ENCODE assay signal across 27 cellular contexts in genomic region chr1:180280617-180281016, GRCh38. TPM values are rescaled to one million over a fixed set of nuclear protein-coding genes. Genes with fewer than 3 reads are reported as not detected.
"Had no signal": no experiment of that assay in that cellular context is flagged by ENCODE, and none has a peak within 500 bp of the region (broad histone marks: within the 10 kb centered on the region; RNA-seq: fewer than 3 reads in every experiment).

No MANE protein-coding gene starts in this region.

- DNase-seq: activated CD4-positive, alpha-beta memory T cell treated with anti-CD3 and anti-CD28 coated beads for 36 hours; activated CD4-positive, alpha-beta T cell treated with anti-CD3 and anti-CD28 coated beads, Interleukin-2, amount 10 ng/mL, durations not matched to agents 24 days and 14 days; activated CD8-positive, alpha-beta memory T cell treated with anti-CD3 and anti-CD28 coated beads, Interleukin-2, amount 50 U/mL, for 48 hours; activated gamma-delta T cell; activated naive CD4-positive, alpha-beta T cell treated with anti-CD3 and anti-CD28 coated beads, Interleukin-2, amount 10 ng/mL, durations not matched to agents 7 days and 5 days; activated naive CD8-positive, alpha-beta T cell treated with anti-CD3 and anti-CD28 coated beads, Interleukin-2, amount 10 ng/mL, durations not matched to agents 7 days and 5 days; activated T-cell treated with anti-CD3 and anti-CD28 coated beads, Interleukin-2, amount 50 U/mL, for 24 hours; brain microvascular endothelial cell; effector memory CD8-positive, alpha-beta T cell; erythroblast; head of caudate nucleus; hippocampal formation; left cardiac atrium; mesenchymal stem cell; ovary; right lobe of liver; stimulated activated CD4-positive, alpha-beta T cell treated with anti-CD3 and anti-CD28 coated beads, Interleukin-2, amount 100 ng/mL, for 48 hours; stimulated activated naive CD4-positive, alpha-beta T cell treated with Interleukin-2 at 50 U/mL for 16 hours; T-helper 9 cell had no signal

- H3K27ac Mint-ChIP-seq: activated CD4-positive, alpha-beta memory T cell treated with anti-CD3 and anti-CD28 coated beads for 36 hours; activated CD4-positive, alpha-beta T cell treated with anti-CD3 and anti-CD28 coated beads, Interleukin-2, amount 10 ng/mL, durations not matched to agents 24 days and 14 days; activated naive CD4-positive, alpha-beta T cell treated with anti-CD3 and anti-CD28 coated beads, Interleukin-2, amount 10 ng/mL, durations not matched to agents 7 days and 5 days; activated naive CD8-positive, alpha-beta T cell treated with anti-CD3 and anti-CD28 coated beads, Interleukin-2, amount 10 ng/mL, durations not matched to agents 7 days and 5 days; activated T-cell treated with anti-CD3 and anti-CD28 coated beads, Interleukin-2, amount 50 U/mL, for 24 hours; effector memory CD8-positive, alpha-beta T cell; natural killer cell treated with Interleukin-12 subunit alpha and Interleukin-12 subunit beta and Interleukin-15 and Interleukin-18, amount 100 ng/mL, for 72 hours; progenitor cell of endocrine pancreas had no signal

- H3K4me3 Mint-ChIP-seq: activated CD4-positive, alpha-beta memory T cell treated with anti-CD3 and anti-CD28 coated beads for 36 hours; activated CD4-positive, alpha-beta T cell treated with anti-CD3 and anti-CD28 coated beads, Interleukin-2, amount 10 ng/mL, durations not matched to agents 24 days and 14 days; activated naive CD4-positive, alpha-beta T cell treated with anti-CD3 and anti-CD28 coated beads, Interleukin-2, amount 10 ng/mL, durations not matched to agents 7 days and 5 days; activated naive CD8-positive, alpha-beta T cell treated with anti-CD3 and anti-CD28 coated beads, Interleukin-2, amount 10 ng/mL, durations not matched to agents 7 days and 5 days; activated T-cell treated with anti-CD3 and anti-CD28 coated beads, Interleukin-2, amount 50 U/mL, for 24 hours; effector memory CD8-positive, alpha-beta T cell; natural killer cell treated with Interleukin-12 subunit alpha and Interleukin-12 subunit beta and Interleukin-15 and Interleukin-18, amount 100 ng/mL, for 72 hours had no signal

- H3K9me3 Mint-ChIP-seq: activated CD4-positive, alpha-beta memory T cell treated with anti-CD3 and anti-CD28 coated beads for 36 hours; activated CD4-positive, alpha-beta T cell treated with anti-CD3 and anti-CD28 coated beads, Interleukin-2, amount 10 ng/mL, durations not matched to agents 24 days and 14 days; activated naive CD4-positive, alpha-beta T cell treated with anti-CD3 and anti-CD28 coated beads, Interleukin-2, amount 10 ng/mL, durations not matched to agents 7 days and 5 days; activated naive CD8-positive, alpha-beta T cell treated with anti-CD3 and anti-CD28 coated beads, Interleukin-2, amount 10 ng/mL, durations not matched to agents 7 days and 5 days; activated T-cell treated with anti-CD3 and anti-CD28 coated beads, Interleukin-2, amount 50 U/mL, for 24 hours; effector memory CD8-positive, alpha-beta T cell; natural killer cell treated with Interleukin-12 subunit alpha and Interleukin-12 subunit beta and Interleukin-15 and Interleukin-18, amount 100 ng/mL, for 72 hours had no signal

- ATAC-seq: activated CD4-positive, CD25-positive, alpha-beta regulatory T cell treated with anti-CD3 and anti-CD28 coated beads, Interleukin-2, amount 50 U/mL, for 24 hours; effector memory CD8-positive, alpha-beta T cell; gastroesophageal sphincter; left cardiac atrium; natural killer cell treated with Interleukin-12 subunit alpha and Interleukin-12 subunit beta and Interleukin-15 and Interleukin-18, amount 100 ng/mL, for 72 hours; right lobe of liver had no signal

- H3K4me1 Mint-ChIP-seq: activated CD4-positive, alpha-beta T cell treated with anti-CD3 and anti-CD28 coated beads, Interleukin-2, amount 10 ng/mL, durations not matched to agents 24 days and 14 days; activated naive CD4-positive, alpha-beta T cell treated with anti-CD3 and anti-CD28 coated beads, Interleukin-2, amount 10 ng/mL, durations not matched to agents 7 days and 5 days; activated naive CD8-positive, alpha-beta T cell treated with anti-CD3 and anti-CD28 coated beads, Interleukin-2, amount 10 ng/mL, durations not matched to agents 7 days and 5 days had no signal

- H3K27me3 Mint-ChIP-seq: activated CD4-positive, alpha-beta memory T cell treated with anti-CD3 and anti-CD28 coated beads for 36 hours; activated CD4-positive, alpha-beta T cell treated with anti-CD3 and anti-CD28 coated beads, Interleukin-2, amount 10 ng/mL, durations not matched to agents 24 days and 14 days; activated naive CD4-positive, alpha-beta T cell treated with anti-CD3 and anti-CD28 coated beads, Interleukin-2, amount 10 ng/mL, durations not matched to agents 7 days and 5 days; activated naive CD8-positive, alpha-beta T cell treated with anti-CD3 and anti-CD28 coated beads, Interleukin-2, amount 10 ng/mL, durations not matched to agents 7 days and 5 days; activated T-cell treated with anti-CD3 and anti-CD28 coated beads, Interleukin-2, amount 50 U/mL, for 24 hours; effector memory CD8-positive, alpha-beta T cell; natural killer cell treated with Interleukin-12 subunit alpha and Interleukin-12 subunit beta and Interleukin-15 and Interleukin-18, amount 100 ng/mL, for 72 hours; progenitor cell of endocrine pancreas had no signal

RNA-seq across cellular contexts. Expression of gene LHX4, which starts 50.6 kb away (rescaled TPM):
- total RNA-seq: activated CD4-positive, alpha-beta memory T cell treated with anti-CD3 and anti-CD28 coated beads for 36 hours; activated CD4-positive, alpha-beta T cell treated with anti-CD3 and anti-CD28 coated beads, Interleukin-2, amount 10 ng/mL, durations not matched to agents 24 days and 14 days; activated naive CD8-positive, alpha-beta T cell treated with anti-CD3 and anti-CD28 coated beads, Interleukin-2, amount 10 ng/mL, durations not matched to agents 7 days and 5 days; gastroesophageal sphincter; left cardiac atrium; natural killer cell treated with Interleukin-12 subunit alpha and Interleukin-12 subunit beta and Interleukin-15 and Interleukin-18, amount 100 ng/mL, for 72 hours; ovary; right lobe of liver; skeletal muscle tissue; temporal lobe; tibial nerve; ureter had no signal
